ENCODE assay signal across 15 cellular contexts in genomic region chr7:68107968-68108367, GRCh38.
"Had no signal": no experiment of that assay in that cellular context is flagged by ENCODE, and none has a peak within 500 bp of the region (broad histone marks: within the 10 kb centered on the region; RNA-seq: fewer than 3 reads in every experiment).

No MANE protein-coding gene starts in this region.

- H3K27ac Mint-ChIP-seq: activated naive CD8-positive, alpha-beta T cell treated with anti-CD3 and anti-CD28 coated beads, Interleukin-2, amount 10 ng/mL, durations not matched to agents 7 days and 5 days; naive thymus-derived CD8-positive, alpha-beta T cell; T-helper 17 cell had no signal

- H3K4me1 ChIP-seq: gastrocnemius medialis had no signal

- H3K4me3 Mint-ChIP-seq: activated naive CD8-positive, alpha-beta T cell treated with anti-CD3 and anti-CD28 coated beads, Interleukin-2, amount 10 ng/mL, durations not matched to agents 7 days and 5 days; naive thymus-derived CD8-positive, alpha-beta T cell; T-helper 17 cell had no signal

- H3K27ac ChIP-seq: gastrocnemius medialis, heart right ventricle had no signal

- DNase-seq: activated CD4-positive, alpha-beta T cell treated with anti-CD3 and anti-CD28 coated beads, Interleukin-2, amount 50 U/mL, for 1 hour; activated CD4-positive, CD25-positive, alpha-beta regulatory T cell; activated CD8-positive, alpha-beta memory T cell treated with anti-CD3 and anti-CD28 coated beads for 24 hours; activated naive CD4-positive, alpha-beta T cell; activated naive CD8-positive, alpha-beta T cell treated with anti-CD3 and anti-CD28 coated beads, Interleukin-2, amount 10 ng/mL, durations not matched to agents 7 days and 5 days; anterior cingulate cortex; gastrocnemius medialis; mammary epithelial cell; mucosa of descending colon; naive thymus-derived CD8-positive, alpha-beta T cell; posterior cingulate gyrus; stimulated activated CD4-positive, alpha-beta T cell treated with anti-CD3 and anti-CD28 coated beads, Interleukin-12 subunit alpha, Interleukin-12 subunit beta, amount 100 ng/mL, for 4 hours; stimulated activated CD4-positive, alpha-beta T cell treated with anti-CD3 and anti-CD28 coated beads, Interleukin-2, amount 100 ng/mL, for 24 hours; T-helper 17 cell had no signal

- H3K27me3 ChIP-seq: gastrocnemius medialis had no signal

- H3K27me3 Mint-ChIP-seq: activated naive CD8-positive, alpha-beta T cell treated with anti-CD3 and anti-CD28 coated beads, Interleukin-2, amount 10 ng/mL, durations not matched to agents 7 days and 5 days; T-helper 17 cell had no signal

- ATAC-seq: gastrocnemius medialis; mucosa of descending colon; naive thymus-derived CD8-positive, alpha-beta T cell; T-helper 17 cell had no signal

- H3K36me3 Mint-ChIP-seq: activated naive CD8-positive, alpha-beta T cell treated with anti-CD3 and anti-CD28 coated beads, Interleukin-2, amount 10 ng/mL, durations not matched to agents 7 days and 5 days; naive thymus-derived CD8-positive, alpha-beta T cell had no signal

- H3K4me1 Mint-ChIP-seq: activated naive CD8-positive, alpha-beta T cell treated with anti-CD3 and anti-CD28 coated beads, Interleukin-2, amount 10 ng/mL, durations not matched to agents 7 days and 5 days; naive thymus-derived CD8-positive, alpha-beta T cell; T-helper 17 cell had no signal
